Comparison of ENCODE assay signal across 8 cellular contexts in genomic region chr9:112348257-112348992, GRCh38. TPM values are rescaled to one million over a fixed set of nuclear protein-coding genes. Genes with fewer than 3 reads are reported as not detected.
DNase-seq lines count a peak whose midpoint lies in the region; ATAC-seq, FAIRE-seq and TF ChIP-seq lines count a peak whose summit lies in the region.
"Had no signal": no experiment of that assay in that cellular context is flagged by ENCODE, and none has a peak within 500 bp of the region (broad histone marks: within the 10 kb centered on the region; RNA-seq: fewer than 3 reads in every experiment).

No MANE protein-coding gene starts in this region.

- no peak for FAIRE-seq in small intestine (lab: Jason Lieb, UNC)
- FAIRE-seq: colon had no signal

- H3K4me2 ChIP-seq in GM23338, result peak overlapping the region; percentile 47

- DNase-seq in GM23338 (ENCODE audit: low spot score) (peak; percentile 64), MCF 10A (ENCODE audit: unreplicated experiment) (peak; percentile 47), iPS-NIHi7 (ENCODE audit: extremely low spot score) (peak; percentile 24), small intestine (peak; percentile 97), NCI-H1417 treated with DMSO at 0.1 percent for 48 hours (lab: John Stamatoyannopoulos, UW) (no peak)

- BruUV-seq in MCF 10A (replicated peaks; lab: Mats Ljungman, UMichigan), result no TSS peak

- H3K4me3 ChIP-seq in GM23338 (peak overlapping the region; percentile 36), small intestine (ENCODE audit: low read depth in 1 of 2, low read length in 2 of 2) (peak overlapping the region in 1 of 2 donors; percentile 21)

- H4K20me1 ChIP-seq in GM23338 (replicated peaks; ENCODE audit: insufficient read depth), result no peaks in the 10 kb centered on the region

- H3K27ac Mint-ChIP-seq in GM23338 (peak overlapping the region; percentile 83), MCF 10A (ENCODE audit: low read depth, unreplicated experiment) (peak overlapping the region; percentile 77)

- H3K36me3 Mint-ChIP-seq in GM23338 (ENCODE audit: low read depth), result no peaks in the 10 kb centered on the region; the same call in 2 of the 3 replicates
- no peaks in the 10 kb centered on the region for H3K36me3 Mint-ChIP-seq in MCF 10A (ENCODE audit: insufficient read depth, unreplicated experiment)

- no peaks in the 10 kb centered on the region for H3K9me3 ChIP-seq in small intestine (ENCODE audit: control insufficient read depth, low read depth)

- H2AFZ ChIP-seq in GM23338, result peak overlapping the region; percentile 56

- H3K27ac ChIP-seq in GM23338 (ENCODE audit: low read depth) (peak overlapping the region; percentile 34; the same call in 1 of the 2 replicates), VCaP (peak overlapping the region; percentile 59), small intestine (ENCODE audit: low read depth in 1 of 2, low read length in 1 of 2) (peak overlapping the region; percentile 50 to 63)

- TF ChIP-seq CTCF in GM23338 (conservative IDR thresholded peaks at IDR 0.05; ENCODE audit: low read depth in 2 of 2), result no peak
- TF ChIP-seq CTCF in VCaP (conservative IDR thresholded peaks at IDR 0.05), result no peak
- TF ChIP-seq CTCF in MCF 10A (IDR thresholded peaks at IDR 0.05; ENCODE audit: unreplicated experiment), result no peak

- intact Hi-C loops in MCF 10A (cut with micrococcal nuclease), result no loop called here

- H3K4me1 Mint-ChIP-seq in GM23338, result peaks cover 17% of the 10 kb centered on the region
- peaks cover 8% of the 10 kb centered on the region for H3K4me1 Mint-ChIP-seq in MCF 10A (ENCODE audit: insufficient read depth, unreplicated experiment)

- H3K36me3 ChIP-seq in GM23338 (ENCODE audit: insufficient read depth) (no peaks in the 10 kb centered on the region), small intestine (ENCODE audit: control insufficient read depth in 2 of 2, insufficient read depth in 2 of 2, low read length in 2 of 2) (no peaks in the 10 kb centered on the region)

- H3K27me3 Mint-ChIP-seq in GM23338 (ENCODE audit: insufficient read depth, low read depth, poor library complexity) (peaks cover 8% of the 10 kb centered on the region), MCF 10A (ENCODE audit: insufficient read depth, unreplicated experiment) (no peaks in the 10 kb centered on the region)

- POLR2A ChIA-PET in MCF 10A (lab: Yijun Ruan, JAX), result interaction anchor here (1.6 kb wide), 1 partner anchor 15 kb away, joined by 4 read pairs; the partner anchor contains the start of gene PTBP3

- no peaks in the 10 kb centered on the region for H3K9me2 ChIP-seq in GM23338 (ENCODE audit: insufficient read depth)

- WGBS in small intestine, 3 donors, result 16 to 34% (median 25%) methylated on average over 19 of the region's 19 CpGs

- CTCF ChIA-PET in MCF 10A (lab: Yijun Ruan, JAX), result interaction anchor here (0.9 to 1.5 kb wide), 2 partner anchors 13 kb away, joined by 5 read pairs; no protein-coding TSS in a partner anchor

- H3K4me3 Mint-ChIP-seq in GM23338, result peak overlapping the region; percentile 52; the same call in 2 of the 3 replicates
- peak overlapping the region; percentile 65 for H3K4me3 Mint-ChIP-seq in MCF 10A (ENCODE audit: unreplicated experiment)

- H3K4me1 ChIP-seq in GM23338 (ENCODE audit: insufficient read depth) (peaks cover 17% of the 10 kb centered on the region; the same call in 1 of the 2 replicates), small intestine (ENCODE audit: control insufficient read depth in 2 of 2, insufficient read depth in 1 of 2, low read depth in 1 of 2, low read length in 1 of 2) (no peaks in the 10 kb centered on the region)

- peak; percentile 52 for ATAC-seq in GM23338
- no peak for ATAC-seq in HG02973 (IDR thresholded peaks at IDR 0.05; ENCODE audit: unreplicated experiment)

- H3K79me2 ChIP-seq in GM23338 (replicated peaks; ENCODE audit: insufficient read depth), result no peaks in the 10 kb centered on the region

- H3K9me3 Mint-ChIP-seq in GM23338 (no peaks in the 10 kb centered on the region), MCF 10A (ENCODE audit: unreplicated experiment) (no peaks in the 10 kb centered on the region)

- no peaks in the 10 kb centered on the region for H3F3A ChIP-seq in GM23338 (replicated peaks; ENCODE audit: low read depth)

- H3K27me3 ChIP-seq in GM23338 (ENCODE audit: insufficient read depth) (no peaks in the 10 kb centered on the region), small intestine (ENCODE audit: control insufficient read depth in 2 of 2, insufficient read depth in 2 of 2, low read length in 2 of 2) (no peaks in the 10 kb centered on the region)

TF ChIP-seq in GM23338, 12 proteins besides CTCF, POLR2A, EP300 and RAD21 (continues in another document):
- TF ChIP-seq STAT1 (IDR thresholded peaks at IDR 0.05; ENCODE audit: unreplicated experiment), result no peak
- TF ChIP-seq JUNB (IDR thresholded peaks at IDR 0.05; ENCODE audit: unreplicated experiment), result no peak
- TF ChIP-seq CREB1 (CRISPR knock-in tag; IDR thresholded peaks at IDR 0.05; ENCODE audit: low read depth), result no peak
- TF ChIP-seq ZNF114 (CRISPR knock-in tag; IDR thresholded peaks at IDR 0.05), result no peak
- no peak for TF ChIP-seq REST (IDR thresholded peaks at IDR 0.05; ENCODE audit: unreplicated experiment)
- TF ChIP-seq EZH2 (IDR thresholded peaks at IDR 0.05; ENCODE audit: low read depth, unreplicated experiment), result no peak
- no peak for TF ChIP-seq POLR2AphosphoS5 (IDR thresholded peaks at IDR 0.05; ENCODE audit: low read depth)
- no peak for TF ChIP-seq EZH2phosphoT487 (IDR thresholded peaks at IDR 0.05; ENCODE audit: unreplicated experiment)
- TF ChIP-seq ZNF331 (CRISPR knock-in tag; IDR thresholded peaks at IDR 0.05; ENCODE audit: low read depth), result no peak
- TF ChIP-seq NANOG (IDR thresholded peaks at IDR 0.05; ENCODE audit: borderline replicate concordance), result no peak
- TF ChIP-seq ETS1 (IDR thresholded peaks at IDR 0.05), result no peak

RNA-seq across cellular contexts. Expression of gene PTBP3, which starts 15.0 kb away (rescaled TPM):
- 91.5 and 92.9 TPM in 2 replicates for total RNA-seq in GM23338 (2014; rRNA removed; shearing (Covaris generic))
- polyA plus RNA-seq in GM23338 (2016; fragmentation: Nextera tagmentation; extraction: Ambion mirVana) (17.4 and 20.0 TPM in 2 replicates), small intestine (10 to 100 TPM; 19.7 to 28.9 (median 22.4) TPM)
- total RNA-seq in MCF 10A (2022), result 79.2 and 83.4 TPM in 2 replicates

RNA-seq across cellular contexts. Expression of gene HSDL2, which starts 31.5 kb away (rescaled TPM):
- 13.9 and 15.3 TPM in 2 replicates for total RNA-seq in GM23338 (2014; rRNA removed; shearing (Covaris generic))
- polyA plus RNA-seq in GM23338 (2016; fragmentation: Nextera tagmentation; extraction: Ambion mirVana), result 10.2 and 11.4 TPM in 2 replicates
- total RNA-seq in MCF 10A (2022), result 20.6 and 26.7 TPM in 2 replicates
- polyA plus RNA-seq in small intestine, result 10 to 100 TPM; 30.8 to 48.1 (median 32.2) TPM
